ENCODE assay signal across 12 cellular contexts in the genomic region with DNA sequence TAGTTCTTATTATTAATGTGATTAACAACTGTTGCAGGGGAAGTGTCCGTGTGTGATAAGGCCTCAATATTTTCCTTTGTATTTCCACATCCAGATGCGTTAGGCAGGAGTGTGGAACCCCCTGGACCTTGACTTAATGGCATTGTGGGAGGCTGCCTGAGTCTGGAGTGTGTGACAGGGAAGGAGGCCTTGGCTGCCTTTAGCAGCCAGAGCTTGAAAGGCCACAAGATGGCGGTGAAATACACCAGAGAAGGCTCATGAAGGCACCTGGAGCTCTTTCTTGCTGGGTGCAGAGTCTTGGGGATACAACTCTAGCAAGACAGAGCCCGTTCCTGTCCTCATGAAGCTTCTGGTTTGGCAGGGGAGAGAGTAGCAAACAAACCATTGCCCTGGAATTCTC. TPM values are rescaled to one million over a fixed set of nuclear protein-coding genes. Genes with fewer than 3 reads are reported as not detected.
A peak's percentile ranks its signal among the peaks of the same experiment; 100 is the strongest.
DNase-seq lines count a peak whose midpoint lies in the region; ATAC-seq, FAIRE-seq and TF ChIP-seq lines count a peak whose summit lies in the region.
"Had no signal": no experiment of that assay in that cellular context is flagged by ENCODE, and none has a peak within 500 bp of the region (broad histone marks: within the 10 kb centered on the region; RNA-seq: fewer than 3 reads in every experiment).

No MANE protein-coding gene starts in this region.

- H3K4me1 ChIP-seq in SK-N-SH (ENCODE audit: control insufficient read depth in 1 of 2, insufficient read depth in 2 of 2, low read depth in 1 of 2, low read length in 1 of 2) (no peaks in the 10 kb centered on the region; a peak in 2 of 4 replicates), Loucy (ENCODE audit: insufficient read depth, low read length, poor library complexity, severe bottlenecking) (no peaks in the 10 kb centered on the region), GM12878 (ENCODE audit: control insufficient read depth, insufficient read depth, low read length) (no peaks in the 10 kb centered on the region)

- TF ChIP-seq POLR2A in GM12878 (IDR thresholded peaks at IDR 0.05; ENCODE audit: low read depth, low read length) = no peak

- no peak; the same call in 2 of the 3 replicates for ATAC-seq in SK-N-SH treated with all-trans-retinoic acid at 6 μM for 48 hours
- ATAC-seq in GM12878 = peak; percentile 43; the same call in 1 of the 3 replicates
- ATAC-seq in HG02840 (IDR thresholded peaks at IDR 0.05; ENCODE audit: low FRiP score, unreplicated experiment) = no peak
- ATAC-seq: natural killer cell had no signal

- no peak overlapping the region for H3K4me3 ChIP-seq in SK-N-SH (ENCODE audit: low read depth in 2 of 2, low read length in 1 of 2)
- H3K4me3 ChIP-seq in Loucy (ENCODE audit: low read length, poor library complexity, severe bottlenecking) = no peak overlapping the region
- H3K4me3 ChIP-seq in GM12878 = no peak overlapping the region
- no peak overlapping the region for H3K4me3 ChIP-seq in neural cell (ENCODE audit: low read length)

- FAIRE-seq in GM12878 (lab: Jason Lieb, UNC) = no peak
- FAIRE-seq: endometrium had no signal

- in situ Hi-C loops in GM12878 (cut with MboI) = loop anchor here (10.0 kb wide), 1 partner anchor 441 kb away; no protein-coding TSS in a partner anchor

- CTCF ChIA-PET in SK-N-SH (lab: Yijun Ruan, JAX) = interaction anchor here (0.6 to 16.4 kb wide), 9 partner anchors 8 to 441 kb away, joined by 3 to 315 read pairs (median 4); partner anchors contain the start of gene ALDH1A2
- CTCF ChIA-PET in GM12878 (lab: Yijun Ruan, JAX) = interaction anchor here (1.2 to 11.3 kb wide), 3 partner anchors 11 to 327 kb away, joined by 7 to 74 read pairs (median 32); no protein-coding TSS in a partner anchor

- H3K9ac ChIP-seq in SK-N-SH = no peak overlapping the region
- H3K9ac ChIP-seq in Loucy (ENCODE audit: low read depth, low read length, poor library complexity, severe bottlenecking) = no peak overlapping the region
- no peak overlapping the region for H3K9ac ChIP-seq in GM12878 (ENCODE audit: control insufficient read depth, insufficient read depth, low read length)
- no peak overlapping the region for H3K9ac ChIP-seq in neural cell (ENCODE audit: low read length)

- no peaks in the 10 kb centered on the region for H3K36me3 ChIP-seq in SK-N-SH (replicated peaks in 1 of 2; ENCODE audit: control insufficient read depth in 1 of 2, insufficient read depth in 2 of 2, low read length in 1 of 2)
- no peaks in the 10 kb centered on the region for H3K36me3 ChIP-seq in Loucy (ENCODE audit: insufficient read depth, low read length)
- no peaks in the 10 kb centered on the region for H3K36me3 ChIP-seq in GM12878 (ENCODE audit: control insufficient read depth in 2 of 2, insufficient read depth in 2 of 2, low read length in 1 of 2)
- H3K36me3 ChIP-seq in neural cell (ENCODE audit: insufficient read depth, low read length) = no peaks in the 10 kb centered on the region

- POLR2A ChIA-PET in SK-N-SH (lab: Yijun Ruan, JAX) (no interaction called here), GM12878 (lab: Charles Lee) (no interaction called here)

- H3K79me2 ChIP-seq in SK-N-SH (ENCODE audit: insufficient read depth) = no peaks in the 10 kb centered on the region
- no peaks in the 10 kb centered on the region for H3K79me2 ChIP-seq in Loucy (ENCODE audit: insufficient read depth, low read length)
- no peaks in the 10 kb centered on the region for H3K79me2 ChIP-seq in GM12878 (ENCODE audit: control insufficient read depth, insufficient read depth, low read length)
- H3K79me2 ChIP-seq in neural cell (replicated peaks; ENCODE audit: insufficient read depth, low read length) = no peaks in the 10 kb centered on the region

- intact Hi-C loops in GM12878 (cut with micrococcal nuclease; ENCODE audit: unreplicated experiment) = loop anchor here (10.0 kb wide), 1 partner anchor 331 kb away; no protein-coding TSS in a partner anchor

- DNase-seq in SK-N-SH (no peak), GM12878 (ENCODE audit: low read depth, low spot score) (no peak), SKM-1 (lab: John Stamatoyannopoulos, UW; ENCODE audit: unreplicated experiment) (no peak), KG1 (lab: John Stamatoyannopoulos, UW) (no peak)
- DNase-seq: activated CD8-positive, alpha-beta memory T cell treated with anti-CD3 and anti-CD28 coated beads for 24 hours; natural killer cell; stimulated activated CD4-positive, alpha-beta T cell treated with anti-CD3 and anti-CD28 coated beads, Interleukin-12 subunit alpha, Interleukin-12 subunit beta, amount 100 ng/mL, for 4 hours had no signal

- SMC1A ChIA-PET in GM12878 (lab: Charles Lee; ENCODE audit: uncharacterized antibody, unreplicated experiment) = interaction anchor here (1.4 to 1.8 kb wide), 2 partner anchors 117 to 327 kb away, joined by 3 to 7 read pairs; no protein-coding TSS in a partner anchor

- H3K9me2 ChIP-seq in SK-N-SH (no peaks in the 10 kb centered on the region), Loucy (replicated peaks; ENCODE audit: low read depth, low read length) (no peaks in the 10 kb centered on the region), neural cell (ENCODE audit: insufficient read depth, low read length) (no peaks in the 10 kb centered on the region)

- H2AFZ ChIP-seq in SK-N-SH (ENCODE audit: low read depth) (no peak overlapping the region), Loucy (ENCODE audit: low read length) (no peak overlapping the region), GM12878 (ENCODE audit: control insufficient read depth, low read depth, low read length) (no peak overlapping the region), neural cell (ENCODE audit: low read depth, low read length) (no peak overlapping the region)

- RAD21 ChIA-PET in GM12878 (lab: Charles Lee; ENCODE audit: unreplicated experiment) = interaction anchor here (1.3 to 2.3 kb wide), 2 partner anchors 117 to 327 kb away, joined by 7 to 9 read pairs; no protein-coding TSS in a partner anchor

- no TSS peak for BruUV-seq in GM12878 (replicated peaks; lab: Mats Ljungman, UMichigan)

- H3K27ac ChIP-seq in SK-N-SH (ENCODE audit: low read depth in 2 of 2, low read length in 1 of 2) = no peak overlapping the region
- H3K27ac ChIP-seq in GM12878 (ENCODE audit: control insufficient read depth, insufficient read depth) = no peak overlapping the region
- H3K27ac ChIP-seq in neural cell (ENCODE audit: low read length) = no peak overlapping the region

- peak; percentile 10; the same call in 1 of the 2 replicates for TF ChIP-seq CTCF in SK-N-SH (IDR thresholded peaks at IDR 0.05)
- peak; percentile 43; the same call in 1 of the 2 replicates for TF ChIP-seq CTCF in Loucy (conservative IDR thresholded peaks at IDR 0.05; ENCODE audit: low read length)
- peak; percentile 6 to 32 (median 23); a peak in 3 of 6 replicates for TF ChIP-seq CTCF in GM12878 (IDR thresholded peaks at IDR 0.05 in 2 of 3, conservative IDR thresholded peaks at IDR 0.05 in 1 of 3; ENCODE audit: control insufficient read depth in 2 of 3, extremely low read depth in 1 of 3, insufficient read depth in 1 of 3, low read depth in 3 of 3, low read length in 3 of 3)
- TF ChIP-seq CTCF in neural cell (IDR thresholded peaks at IDR 0.05; ENCODE audit: poor library complexity, severe bottlenecking) = peak; percentile 12

- H3K9me3 ChIP-seq in SK-N-SH = no peaks in the 10 kb centered on the region
- H3K9me3 ChIP-seq in Loucy (ENCODE audit: insufficient read depth, low read depth, low read length) = no peaks in the 10 kb centered on the region
- H3K9me3 ChIP-seq in GM12878 (replicated peaks; ENCODE audit: control insufficient read depth, insufficient read depth, low read length) = no peaks in the 10 kb centered on the region
- H3K9me3 ChIP-seq in neural cell (ENCODE audit: low read length) = no peaks in the 10 kb centered on the region

- H3F3A ChIP-seq in SK-N-SH (replicated peaks; ENCODE audit: insufficient read depth) (no peaks in the 10 kb centered on the region), Loucy (ENCODE audit: low read depth) (no peaks in the 10 kb centered on the region), neural cell (ENCODE audit: insufficient read depth, low read length, poor library complexity, severe bottlenecking) (no peaks in the 10 kb centered on the region)

- H3K4me2 ChIP-seq in SK-N-SH (no peak overlapping the region), Loucy (ENCODE audit: low read depth, low read length, poor library complexity, severe bottlenecking) (no peak overlapping the region), GM12878 (ENCODE audit: control insufficient read depth, insufficient read depth) (no peak overlapping the region), neural cell (ENCODE audit: low read length) (no peak overlapping the region)

- TF ChIP-seq RAD21 in SK-N-SH (IDR thresholded peaks at IDR 0.05; ENCODE audit: low read length) = peak; percentile 51
- peak; percentile 8; the same call in 1 of the 2 replicates for TF ChIP-seq RAD21 in GM12878 (IDR thresholded peaks at IDR 0.05; ENCODE audit: insufficient read depth, low read depth, low read length)
- no peak for TF ChIP-seq RAD21 in neural cell (conservative IDR thresholded peaks at IDR 0.05)

- H4K20me1 ChIP-seq in SK-N-SH (ENCODE audit: insufficient read depth) (no peaks in the 10 kb centered on the region), Loucy (ENCODE audit: insufficient read depth, low read length, poor library complexity, severe bottlenecking) (no peaks in the 10 kb centered on the region), GM12878 (ENCODE audit: control insufficient read depth, insufficient read depth) (no peaks in the 10 kb centered on the region), neural cell (ENCODE audit: insufficient read depth) (no peaks in the 10 kb centered on the region)

- WGBS in SK-N-SH (ENCODE audit: low lambda C conversion rate) = 74% methylated on average over 2 of the region's 4 CpGs
- 33% methylated on average over 4 of the region's 4 CpGs for WGBS in GM12878 (ENCODE audit: insufficient coverage, insufficient replicate concordance, low lambda C conversion rate, missing lambda C conversion rate)

- TF ChIP-seq EP300 in SK-N-SH (IDR thresholded peaks at IDR 0.05; ENCODE audit: borderline replicate concordance in 1 of 2, low read depth in 1 of 2, low read length in 1 of 2) (no peak), GM12878 (IDR thresholded peaks at IDR 0.05; ENCODE audit: borderline replicate concordance in 1 of 2, control insufficient read depth in 1 of 2, low read depth in 2 of 2, low read length in 2 of 2) (no peak), neural cell (conservative IDR thresholded peaks at IDR 0.05; ENCODE audit: poor library complexity, severe bottlenecking) (no peak)

- H3K27me3 ChIP-seq in SK-N-SH (ENCODE audit: insufficient read depth) = no peaks in the 10 kb centered on the region
- peaks cover 22% of the 10 kb centered on the region for H3K27me3 ChIP-seq in Loucy (ENCODE audit: insufficient read depth, low read length, poor library complexity, severe bottlenecking)
- H3K27me3 ChIP-seq in GM12878 (replicated peaks in 1 of 2; ENCODE audit: control insufficient read depth in 2 of 2, insufficient read depth in 2 of 2, low read length in 1 of 2) = no peaks in the 10 kb centered on the region; a peak in 1 of 4 replicates
- no peaks in the 10 kb centered on the region for H3K27me3 ChIP-seq in neural cell (ENCODE audit: insufficient read depth, low read depth, low read length)

RNA-seq across cellular contexts. Expression of gene POLR2M, which starts 36.9 kb away (rescaled TPM):
- polyA plus RNA-seq in SK-N-SH (2012; rRNA removed) (105 and 160 TPM in 2 replicates), GM12878 (2011; rRNA removed) (62.1 and 75.6 TPM in 2 replicates), GM12878 (2014; fragmentation: Illumina TruSeq; extraction: Trizol) (25.3 and 33.0 TPM in 2 replicates), GM12878 (2014; fragmentation: Nextera tagmentation; extraction: Ambion mirVana) (1 to 10 TPM; 5.8 to 8.3 TPM), GM12878 (2014; rRNA removed) (255 and 364 TPM in 2 replicates), GM12878 (2016; fragmentation: Nextera tagmentation; extraction: Ambion mirVana) (10 to 100 TPM; 18.4 to 21.3 TPM), neural cell (204 and 391 TPM in 2 replicates)
- 105 and 127 TPM in 2 replicates for polyA plus RNA-seq in SK-N-SH (2012; cell fraction: cytosol; rRNA removed)
- 94.2 and 141 TPM in 2 replicates for polyA plus RNA-seq in SK-N-SH (2012; cell fraction: nucleus; rRNA removed)
- total RNA-seq in GM12878 (2013; cell fraction: nucleolus; rRNA removed) = 36.1 and 39.7 TPM in 2 replicates
- total RNA-seq in GM12878 (2014; rRNA removed) (170 and 179 TPM in 2 replicates), GM12878 (2014; rRNA removed; fragmentation: Illumina TruSeq; extraction: Trizol) (20.5 and 22.2 TPM in 2 replicates), GM12878 (2021) (42.1 and 47.8 TPM in 2 replicates)
- polyA plus RNA-seq in GM12878 (2011; ENCODE audit: low read depth) = 11.7 TPM
- 48.3 and 158 TPM in 2 replicates for polyA plus RNA-seq in GM12878 (2011; cell fraction: cytosol; rRNA removed)
- polyA plus RNA-seq in GM12878 (2011; cell fraction: nucleus; rRNA removed) = 50.4 and 95.9 TPM in 2 replicates
- polyA plus RNA-seq in GM12878 (2012) = 42.5 and 66.3 TPM in 2 replicates
- 51.4 and 60.8 TPM in 2 replicates for polyA minus RNA-seq in GM12878 (2011; rRNA and poly(A)+ RNA removed)
- polyA minus RNA-seq in GM12878 (2011; cell fraction: cytosol; rRNA and poly(A)+ RNA removed) = 35.9 and 44.4 TPM in 2 replicates
- polyA minus RNA-seq in GM12878 (2011; cell fraction: nucleus; rRNA and poly(A)+ RNA removed) = 18.6 and 32.8 TPM in 2 replicates
- polyA minus RNA-seq in neural cell = 396 and 435 TPM in 2 replicates

Comparison
In these comparisons a context has a peak if more than half of its experiments do, and no peak if none do; other contexts are left out.
1. Of the 26 proteins assayed by ChIP-seq in both GM12878 and SK-N-SH: peak only in GM12878: none; only in SK-N-SH: none; in both: CTCF and RAD21; in neither: 24.